11 cellular contexts compared by ENCODE assay signal in the genomic region with DNA sequence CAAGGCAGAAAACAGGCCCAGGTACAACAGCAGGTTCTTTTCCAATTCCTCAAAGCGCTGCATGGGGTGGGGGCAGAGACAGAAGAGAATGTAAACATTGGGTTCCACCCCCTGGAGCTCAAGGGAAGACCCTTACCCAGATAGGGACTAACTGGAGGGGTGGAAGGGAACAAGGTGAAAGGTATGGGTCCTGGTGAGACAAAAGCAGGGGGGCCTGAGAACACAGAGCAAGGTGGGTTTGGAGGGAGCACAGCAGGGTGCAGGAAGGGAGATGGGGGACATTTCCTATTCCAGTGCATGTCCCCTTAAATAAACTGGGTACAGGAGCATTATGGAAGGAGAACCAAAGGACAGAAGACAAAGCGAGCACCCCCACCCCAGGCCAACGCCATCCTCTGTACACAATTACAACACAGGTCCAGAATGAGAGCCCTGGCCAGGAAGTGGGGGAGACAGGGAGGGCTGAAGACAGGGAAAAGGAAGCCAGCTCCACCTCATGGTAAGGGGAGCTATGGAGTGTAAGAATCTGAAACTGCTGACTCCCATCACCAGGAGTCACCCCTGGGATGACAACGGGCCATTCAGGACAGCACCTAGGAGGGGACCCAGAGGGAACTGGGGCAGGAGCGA. TPM values are rescaled to one million over a fixed set of nuclear protein-coding genes. Genes with fewer than 3 reads are reported as not detected.
DNase-seq lines count a peak whose midpoint lies in the region; ATAC-seq and TF ChIP-seq lines count a peak whose summit lies in the region.
"Had no signal": no experiment of that assay in that cellular context is flagged by ENCODE, and none has a peak within 500 bp of the region (broad histone marks: within the 10 kb centered on the region; RNA-seq: fewer than 3 reads in every experiment).

No MANE protein-coding gene starts in this region.

- H3K4me3 Mint-ChIP-seq in Caco-2 (ENCODE audit: unreplicated experiment), result no peak overlapping the region
- H3K4me3 Mint-ChIP-seq in dendritic cell treated with granulocyte-macrophage colony-stimulating factor and Interleukin-4, amounts not matched to agents 40 ng/mL and 50 ng/mL, for 4 days, result no peak overlapping the region
- no peak overlapping the region for H3K4me3 Mint-ChIP-seq in osteocyte (ENCODE audit: unreplicated experiment)

- H3K36me3 Mint-ChIP-seq in Caco-2 (ENCODE audit: insufficient read depth, unreplicated experiment) (peaks cover 60% of the 10 kb centered on the region), osteocyte (ENCODE audit: unreplicated experiment) (peaks cover 21% of the 10 kb centered on the region)
- peaks cover 100% of the 10 kb centered on the region for H3K36me3 Mint-ChIP-seq in dendritic cell treated with granulocyte-macrophage colony-stimulating factor and Interleukin-4, amounts not matched to agents 40 ng/mL and 50 ng/mL, for 4 days (ENCODE audit: low read depth)

- peaks cover 4% of the 10 kb centered on the region for H3K36me3 ChIP-seq in Caco-2 (ENCODE audit: control insufficient read depth, insufficient read depth, low read length)
- H3K36me3 ChIP-seq in NT2/D1 (ENCODE audit: insufficient read depth, insufficient read length, low read length), result peaks cover 66% of the 10 kb centered on the region

- H3K27me3 ChIP-seq in Caco-2 (replicated peaks; ENCODE audit: control insufficient read depth, insufficient read depth, low read length), result no peaks in the 10 kb centered on the region
- H3K27me3 ChIP-seq in NT2/D1 (ENCODE audit: insufficient read depth, insufficient read length), result no peaks in the 10 kb centered on the region
- H3K27me3 ChIP-seq: SJSA1 had no signal

- peak overlapping the region; percentile 47 for H3K9ac ChIP-seq in NT2/D1 (ENCODE audit: insufficient read length, low read depth)

- no TSS peak for BruUV-seq in Caco-2 (replicated peaks; lab: Mats Ljungman, UMichigan)

- H3K9me3 Mint-ChIP-seq in Caco-2 (ENCODE audit: unreplicated experiment), result no peaks in the 10 kb centered on the region
- no peaks in the 10 kb centered on the region for H3K9me3 Mint-ChIP-seq in dendritic cell treated with granulocyte-macrophage colony-stimulating factor and Interleukin-4, amounts not matched to agents 40 ng/mL and 50 ng/mL, for 4 days
- no peaks in the 10 kb centered on the region for H3K9me3 Mint-ChIP-seq in osteocyte (ENCODE audit: unreplicated experiment)

- CTCF ChIA-PET in Caco-2 (lab: Charles Lee), result interaction anchor here (0.5 to 1.1 kb wide), 4 partner anchors 14 to 785 kb away, joined by 3 to 4 read pairs (median 3); a partner anchor contains a TSS

- peaks cover 28% of the 10 kb centered on the region for H3K4me1 Mint-ChIP-seq in Caco-2 (ENCODE audit: low read depth, unreplicated experiment)
- H3K4me1 Mint-ChIP-seq in dendritic cell treated with granulocyte-macrophage colony-stimulating factor and Interleukin-4, amounts not matched to agents 40 ng/mL and 50 ng/mL, for 4 days (ENCODE audit: low read depth), result peaks cover 61% of the 10 kb centered on the region
- H3K4me1 Mint-ChIP-seq in osteocyte (ENCODE audit: unreplicated experiment), result peaks cover 22% of the 10 kb centered on the region

- intact Hi-C loops in Caco-2 (cut with micrococcal nuclease; ENCODE audit: unreplicated experiment), result loop anchor here (5.0 kb wide), 1 partner anchor 50 kb away; a partner anchor contains a TSS
- intact Hi-C loops in dendritic cell treated with granulocyte-macrophage colony-stimulating factor and Interleukin-4, amounts not matched to agents 40 ng/mL and 50 ng/mL, for 4 days (cut with micrococcal nuclease), result no loop called here

- POLR2A ChIA-PET in Caco-2 (lab: Charles Lee), result interaction anchor here (1.1 to 1.3 kb wide), 2 partner anchors 12 to 14 kb away, joined by 4 to 5 read pairs; no protein-coding TSS in a partner anchor

- ATAC-seq in GM19463 (IDR thresholded peaks at IDR 0.05; ENCODE audit: unreplicated experiment), result no peak

- DNase-seq in Caco-2 (no peak), NT2/D1 (ENCODE audit: low read depth, low spot score) (no peak), osteocyte (ENCODE audit: extremely low spot score, unreplicated experiment) (no peak), AML-193 (lab: John Stamatoyannopoulos, UW) (no peak), GM10266 (ENCODE audit: extremely low spot score) (no peak)
- DNase-seq: activated CD4-positive, alpha-beta T cell treated with anti-CD3 and anti-CD28 coated beads, Interleukin-2, amount 50 U/mL, for 1 hour; MV-4-11 had no signal

- peak overlapping the region; percentile 99 for H3K27ac Mint-ChIP-seq in Caco-2 (ENCODE audit: unreplicated experiment)
- H3K27ac Mint-ChIP-seq in dendritic cell treated with granulocyte-macrophage colony-stimulating factor and Interleukin-4, amounts not matched to agents 40 ng/mL and 50 ng/mL, for 4 days, result peak overlapping the region; percentile 99
- peak overlapping the region; percentile 48 for H3K27ac Mint-ChIP-seq in osteocyte (ENCODE audit: unreplicated experiment)

- H3K4me3 ChIP-seq in Caco-2 (ENCODE audit: low read depth, low read length), result no peak overlapping the region
- peak overlapping the region; percentile 6 for H3K4me3 ChIP-seq in NT2/D1 (ENCODE audit: insufficient read length, low read depth)
- H3K4me3 ChIP-seq: SJSA1, skin epidermis had no signal

- no peaks in the 10 kb centered on the region for H3K9me3 ChIP-seq in Caco-2
- H3K9me3 ChIP-seq in NT2/D1 (ENCODE audit: insufficient read depth, low read length), result no peaks in the 10 kb centered on the region
- H3K9me3 ChIP-seq: SJSA1 had no signal

- H3K27me3 Mint-ChIP-seq in Caco-2 (ENCODE audit: insufficient read depth, unreplicated experiment) (no peaks in the 10 kb centered on the region), osteocyte (ENCODE audit: unreplicated experiment) (no peaks in the 10 kb centered on the region)
- H3K27me3 Mint-ChIP-seq in dendritic cell treated with granulocyte-macrophage colony-stimulating factor and Interleukin-4, amounts not matched to agents 40 ng/mL and 50 ng/mL, for 4 days, result no peaks in the 10 kb centered on the region

- TF ChIP-seq CTCF in Caco-2 (IDR thresholded peaks at IDR 0.05; ENCODE audit: insufficient read depth in 1 of 2, low read depth in 1 of 2, low read length in 1 of 2, severe bottlenecking in 1 of 2, unreplicated experiment in 1 of 2), result no peak
- TF ChIP-seq CTCF in osteocyte (IDR thresholded peaks at IDR 0.05), result no peak
- no peak for TF ChIP-seq CTCF in GM10266 (IDR thresholded peaks at IDR 0.05; ENCODE audit: control insufficient read depth, insufficient read depth, low read depth, missing control alignments)

- H3K4me1 ChIP-seq in Caco-2 (peaks cover 5% of the 10 kb centered on the region; the same call in 1 of the 2 replicates), NT2/D1 (ENCODE audit: insufficient read depth, insufficient read length) (peaks cover 19% of the 10 kb centered on the region)

RNA-seq across cellular contexts. Expression of a gene that starts 2.1 kb away (rescaled TPM):
- total RNA-seq in Caco-2 (2022) (50.1 and 51.8 TPM in 2 replicates), osteocyte (65.1 and 67.4 TPM in 2 replicates)

RNA-seq across cellular contexts. Expression of a gene that starts 13.1 kb away (rescaled TPM):
- total RNA-seq in Caco-2 (2022) (36.9 and 40.5 TPM in 2 replicates), osteocyte (47.0 and 49.0 TPM in 2 replicates)

RNA-seq across cellular contexts. Expression of a gene that starts 17.4 kb away (rescaled TPM):
- total RNA-seq in Caco-2 (2022) (2.7 and 2.9 TPM in 2 replicates), osteocyte (not detected in 2 replicates)
- total RNA-seq: SJSA1 had no signal

RNA-seq across cellular contexts. Expression of a gene that starts 25.2 kb away (rescaled TPM):
- total RNA-seq in Caco-2 (2022) (0.21 and 0.34 TPM in 2 replicates), osteocyte (1.5 and 2.0 TPM in 2 replicates)
- total RNA-seq: SJSA1 had no signal

RNA-seq across cellular contexts. Expression of a gene that starts 38.0 kb away (rescaled TPM):
- total RNA-seq in Caco-2 (2022) (12.8 and 13.4 TPM in 2 replicates), osteocyte (12.7 and 13.2 TPM in 2 replicates)

Comparison
In these comparisons a context has a peak if more than half of its experiments do, and no peak if none do; other contexts are left out.
1. H3K27ac Mint-ChIP-seq: peak in every context shown above with its lines; median percentile 99 in Caco-2; 99 in dendritic cell treated with granulocyte-macrophage colony-stimulating factor and Interleukin-4, amounts not matched to agents 40 ng/mL and 50 ng/mL, for 4 days; 48 in osteocyte.